In the genomic region with DNA sequence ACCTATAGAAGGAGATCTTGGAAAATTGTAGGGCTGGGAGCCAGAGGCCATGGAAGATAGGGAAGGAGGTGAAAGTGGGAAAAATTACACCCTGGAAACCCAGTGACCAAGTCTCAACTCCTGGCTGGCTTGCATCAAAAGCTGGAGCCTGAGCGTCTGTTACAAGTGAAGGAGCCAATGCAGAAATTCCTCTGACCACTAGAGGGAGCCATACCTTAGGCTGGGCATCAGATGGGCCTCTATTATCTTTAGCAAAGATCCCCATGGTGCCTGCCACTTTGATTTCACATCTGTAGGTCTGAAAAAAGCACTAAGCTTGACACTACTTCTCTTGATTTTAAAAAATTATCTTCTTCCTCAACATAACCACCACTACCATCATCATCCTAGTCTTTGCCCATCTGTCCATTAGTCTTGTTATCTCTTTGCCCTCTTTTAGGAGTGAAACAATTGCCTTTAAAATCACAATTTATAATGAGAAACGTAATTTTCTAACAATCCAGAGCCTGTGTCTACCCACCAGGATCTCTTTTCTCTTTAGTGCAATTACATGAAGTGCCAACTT, we compare ENCODE assay signal across 8 cellular contexts.
DNase-seq lines count a peak whose midpoint lies in the region; ATAC-seq, FAIRE-seq and TF ChIP-seq lines count a peak whose summit lies in the region.

No MANE protein-coding gene starts in this region.

- H3K4me1 Mint-ChIP-seq in GM23338: peaks cover 7% of the 10 kb centered on the region; the same call in 2 of the 3 replicates

- H3K9ac ChIP-seq in KMS-11: no peak overlapping the region

- intact Hi-C loops in OCI-LY7 (cut with micrococcal nuclease; ENCODE audit: unreplicated experiment): loop anchor here (2.0 to 10.0 kb wide), 3 partner anchors 245 to 495 kb away; no protein-coding TSS in a partner anchor
- intact Hi-C loops in pancreas (cut with DNase I): loop anchor here in 1 of 3 donors (10.0 kb wide), 1 partner anchor 325 kb away; no protein-coding TSS in a partner anchor

- H3K36me3 ChIP-seq in GM23338 (ENCODE audit: insufficient read depth) (no peaks in the 10 kb centered on the region), KMS-11 (ENCODE audit: insufficient read depth) (no peaks in the 10 kb centered on the region), OCI-LY7 (ENCODE audit: insufficient read depth, low read length) (no peaks in the 10 kb centered on the region), pancreas (no peaks in the 10 kb centered on the region)

- H3K27me3 Mint-ChIP-seq in GM23338 (ENCODE audit: insufficient read depth, low read depth, poor library complexity): peaks cover 1% of the 10 kb centered on the region

- H3K9me2 ChIP-seq in GM23338 (ENCODE audit: insufficient read depth) (no peaks in the 10 kb centered on the region), OCI-LY7 (ENCODE audit: insufficient read depth, low read length) (no peaks in the 10 kb centered on the region)

- peak; percentile 86 for TF ChIP-seq CTCF in GM10248 (IDR thresholded peaks at IDR 0.05; ENCODE audit: control extremely low read depth, extremely low read depth, low read depth, missing control alignments)
- peak; percentile 88 to 94 for TF ChIP-seq CTCF in GM23338 (conservative IDR thresholded peaks at IDR 0.05; ENCODE audit: low read depth in 2 of 2)
- TF ChIP-seq CTCF in KMS-11 (conservative IDR thresholded peaks at IDR 0.05; ENCODE audit: low read depth, low read length): peak; percentile 83
- TF ChIP-seq CTCF in OCI-LY7 (conservative IDR thresholded peaks at IDR 0.05; ENCODE audit: low read length): peak; percentile 96
- TF ChIP-seq CTCF in pancreas (IDR thresholded peaks at IDR 0.05): peak; percentile 79 to 95 (median 86)

- H3K4me2 ChIP-seq in GM23338 (no peak overlapping the region), KMS-11 (no peak overlapping the region), OCI-LY7 (ENCODE audit: low read length) (no peak overlapping the region)

- H2AFZ ChIP-seq in GM23338 (peak overlapping the region; percentile 29), KMS-11 (ENCODE audit: low read depth) (no peak overlapping the region), OCI-LY7 (ENCODE audit: low read length) (no peak overlapping the region)

- BruUV-seq in OCI-LY7 (replicated peaks; lab: Mats Ljungman, UMichigan): no TSS peak

- POLR2A ChIA-PET in GM10248 (lab: Yijun Ruan, JAX): no interaction called here
- POLR2A ChIA-PET in OCI-LY7 (lab: Charles Lee): interaction anchor here (0.6 to 0.8 kb wide), 2 partner anchors 27 to 879 kb away, joined by 3 read pairs; no protein-coding TSS in a partner anchor

- H4K20me1 ChIP-seq in GM23338 (replicated peaks; ENCODE audit: insufficient read depth) (no peaks in the 10 kb centered on the region), KMS-11 (ENCODE audit: insufficient read depth) (no peaks in the 10 kb centered on the region), OCI-LY7 (ENCODE audit: insufficient read depth, low read length) (no peaks in the 10 kb centered on the region)

- ATAC-seq in GM23338 (peak; percentile 72), pancreas (peak; percentile 77 to 92 (median 85)), GM21737 (IDR thresholded peaks at IDR 0.05; ENCODE audit: unreplicated experiment) (no peak)

- DNase-seq in GM10248 (ENCODE audit: extremely low spot score) (peak; percentile 79), GM23338 (ENCODE audit: low spot score) (peak; percentile 92), OCI-LY7 (ENCODE audit: low spot score) (peak; percentile 78), germinal center (ENCODE audit: low spot score) (peak; percentile 80), pancreas (peak in 4 of 6 donors; percentile 28 to 66 (median 41))
- DNase-seq in activated effector memory CD4-positive, alpha-beta T cell treated with anti-CD3 and anti-CD28 coated beads, Interleukin-2, amount 50 U/mL, for 16 hours: peak; percentile 68

- no peak overlapping the region for H3K27ac Mint-ChIP-seq in GM23338

- H3K9me3 ChIP-seq in OCI-LY7 (ENCODE audit: low read length): no peaks in the 10 kb centered on the region
- H3K9me3 ChIP-seq in pancreas: no peaks in the 10 kb centered on the region

- H3K4me3 ChIP-seq in GM23338 (no peak overlapping the region), KMS-11 (IDR thresholded peaks at IDR 0.05; ENCODE audit: insufficient read depth, low read depth, low read length) (no peak overlapping the region), OCI-LY7 (ENCODE audit: low read depth, low read length, poor library complexity, severe bottlenecking) (no peak overlapping the region), pancreas (no peak overlapping the region)

- H3K79me2 ChIP-seq in GM23338 (replicated peaks; ENCODE audit: insufficient read depth) (no peaks in the 10 kb centered on the region), KMS-11 (ENCODE audit: insufficient read depth, low read depth) (no peaks in the 10 kb centered on the region), OCI-LY7 (ENCODE audit: insufficient read depth, low read depth, low read length) (no peaks in the 10 kb centered on the region)

- H3F3A ChIP-seq in GM23338 (replicated peaks; ENCODE audit: low read depth): no peaks in the 10 kb centered on the region

- no peaks in the 10 kb centered on the region for H3K27me3 ChIP-seq in GM23338 (ENCODE audit: insufficient read depth)
- no peaks in the 10 kb centered on the region for H3K27me3 ChIP-seq in KMS-11 (ENCODE audit: insufficient read depth, low read depth)
- H3K27me3 ChIP-seq in pancreas: no peaks in the 10 kb centered on the region

- peaks cover 2% of the 10 kb centered on the region; the same call in 1 of the 3 replicates for H3K9me3 Mint-ChIP-seq in GM23338

- FAIRE-seq in pancreas (lab: Jason Lieb, UNC): no peak

- H3K27ac ChIP-seq in GM23338 (ENCODE audit: low read depth) (no peak overlapping the region), KMS-11 (no peak overlapping the region), OCI-LY7 (ENCODE audit: low read depth, low read length, poor library complexity, severe bottlenecking) (no peak overlapping the region), pancreas (peak overlapping the region in 2 of 4 donors; percentile 21 to 42)

- H3K4me3 Mint-ChIP-seq in GM23338: no peak overlapping the region

- H3K36me3 Mint-ChIP-seq in GM23338 (ENCODE audit: low read depth): no peaks in the 10 kb centered on the region

- H3K4me1 ChIP-seq in GM23338 (ENCODE audit: insufficient read depth): no peaks in the 10 kb centered on the region
- H3K4me1 ChIP-seq in KMS-11 (ENCODE audit: low read depth, poor library complexity, severe bottlenecking): no peaks in the 10 kb centered on the region
- no peaks in the 10 kb centered on the region for H3K4me1 ChIP-seq in OCI-LY7 (ENCODE audit: insufficient read depth, low read length, poor library complexity, severe bottlenecking)
- peaks cover 0 to 9% (median 0%) of the 10 kb centered on the region in 3 donors for H3K4me1 ChIP-seq in pancreas

- 8 to 10% methylated on average over 2 of the region's 2 CpGs for WGBS in pancreas, 2 donors

- CTCF ChIA-PET in GM10248 (lab: Yijun Ruan, JAX): interaction anchor here (0.8 to 4.5 kb wide), 30 partner anchors 9 to 1584 kb away, joined by 3 to 96 read pairs (median 4); partner anchors contain the start of genes ANAPC4 and SMIM20
- CTCF ChIA-PET in OCI-LY7 (lab: Charles Lee; ENCODE audit: unreplicated experiment): no interaction called here

TF ChIP-seq in GM23338, 12 proteins besides CTCF, POLR2A, EP300 and RAD21:
- no peak for TF ChIP-seq STAT1 (IDR thresholded peaks at IDR 0.05; ENCODE audit: unreplicated experiment)
- no peak for TF ChIP-seq ZNF331 (CRISPR knock-in tag; IDR thresholded peaks at IDR 0.05; ENCODE audit: low read depth)
- TF ChIP-seq EZH2phosphoT487 (IDR thresholded peaks at IDR 0.05; ENCODE audit: unreplicated experiment): no peak
- TF ChIP-seq POLR2AphosphoS5 (IDR thresholded peaks at IDR 0.05; ENCODE audit: low read depth): no peak
- no peak for TF ChIP-seq ETS1 (IDR thresholded peaks at IDR 0.05)
- no peak for TF ChIP-seq CREB1 (CRISPR knock-in tag; IDR thresholded peaks at IDR 0.05; ENCODE audit: low read depth)
- no peak for TF ChIP-seq NANOG (IDR thresholded peaks at IDR 0.05; ENCODE audit: borderline replicate concordance)
- no peak for TF ChIP-seq EZH2 (IDR thresholded peaks at IDR 0.05; ENCODE audit: low read depth, unreplicated experiment)
- TF ChIP-seq, protein P1, sequence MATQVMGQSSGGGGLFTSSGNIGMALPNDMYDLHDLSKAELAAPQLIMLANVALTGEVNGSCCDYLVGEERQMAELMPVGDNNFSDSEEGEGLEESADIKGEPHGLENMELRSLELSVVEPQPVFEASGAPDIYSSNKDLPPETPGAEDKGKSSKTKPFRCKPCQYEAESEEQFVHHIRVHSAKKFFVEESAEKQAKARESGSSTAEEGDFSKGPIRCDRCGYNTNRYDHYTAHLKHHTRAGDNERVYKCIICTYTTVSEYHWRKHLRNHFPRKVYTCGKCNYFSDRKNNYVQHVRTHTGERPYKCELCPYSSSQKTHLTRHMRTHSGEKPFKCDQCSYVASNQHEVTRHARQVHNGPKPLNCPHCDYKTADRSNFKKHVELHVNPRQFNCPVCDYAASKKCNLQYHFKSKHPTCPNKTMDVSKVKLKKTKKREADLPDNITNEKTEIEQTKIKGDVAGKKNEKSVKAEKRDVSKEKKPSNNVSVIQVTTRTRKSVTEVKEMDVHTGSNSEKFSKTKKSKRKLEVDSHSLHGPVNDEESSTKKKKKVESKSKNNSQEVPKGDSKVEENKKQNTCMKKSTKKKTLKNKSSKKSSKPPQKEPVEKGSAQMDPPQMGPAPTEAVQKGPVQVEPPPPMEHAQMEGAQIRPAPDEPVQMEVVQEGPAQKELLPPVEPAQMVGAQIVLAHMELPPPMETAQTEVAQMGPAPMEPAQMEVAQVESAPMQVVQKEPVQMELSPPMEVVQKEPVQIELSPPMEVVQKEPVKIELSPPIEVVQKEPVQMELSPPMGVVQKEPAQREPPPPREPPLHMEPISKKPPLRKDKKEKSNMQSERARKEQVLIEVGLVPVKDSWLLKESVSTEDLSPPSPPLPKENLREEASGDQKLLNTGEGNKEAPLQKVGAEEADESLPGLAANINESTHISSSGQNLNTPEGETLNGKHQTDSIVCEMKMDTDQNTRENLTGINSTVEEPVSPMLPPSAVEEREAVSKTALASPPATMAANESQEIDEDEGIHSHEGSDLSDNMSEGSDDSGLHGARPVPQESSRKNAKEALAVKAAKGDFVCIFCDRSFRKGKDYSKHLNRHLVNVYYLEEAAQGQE (IDR thresholded peaks at IDR 0.05; ENCODE audit: unreplicated experiment): no peak

Comparison
In these comparisons a context has a peak if more than half of its experiments do, and no peak if none do; other contexts are left out.
1. DNase-seq: peak in every context shown above with its lines; median percentile 92 in GM23338; 80 in germinal center; 79 in GM10248; 78 in OCI-LY7; 68 in activated effector memory CD4-positive, alpha-beta T cell treated with anti-CD3 and anti-CD28 coated beads, Interleukin-2, amount 50 U/mL, for 16 hours; 41 in pancreas.